Comparison of ENCODE assay signal across 7 cellular contexts in genomic region chr11:77384584-77384983, GRCh38.
"Had no signal": no experiment of that assay in that cellular context is flagged by ENCODE, and none has a peak within 500 bp of the region (broad histone marks: within the 10 kb centered on the region; RNA-seq: fewer than 3 reads in every experiment).

No MANE protein-coding gene starts in this region.

- H2AFZ ChIP-seq: GM23338 had no signal

- H3K4me3 ChIP-seq: GM23338 had no signal

- FAIRE-seq: H1, H54, HTR-8/SVneo had no signal

- DNase-seq: H9, HCEC 1CT had no signal

- H3K27me3 Mint-ChIP-seq: IgD-negative memory B cell had no signal

- H3K9me3 Mint-ChIP-seq: GM23338, H9, IgD-negative memory B cell had no signal

- H3K4me2 ChIP-seq: GM23338 had no signal

- H3K4me1 Mint-ChIP-seq: GM23338, H9 had no signal

- H3K27ac Mint-ChIP-seq: GM23338, H9, IgD-negative memory B cell had no signal

- ATAC-seq: GM23338 had no signal

- H3K4me3 Mint-ChIP-seq: GM23338, H9, IgD-negative memory B cell had no signal
